In genomic region chr9:35488566-35489312, GRCh38 we compare ENCODE assay signal across 8 cellular contexts. TPM values are rescaled to one million over a fixed set of nuclear protein-coding genes. Genes with fewer than 3 reads are reported as not detected.
A peak's percentile ranks its signal among the peaks of the same experiment; 100 is the strongest.
DNase-seq lines count a peak whose midpoint lies in the region; FAIRE-seq and TF ChIP-seq lines count a peak whose summit lies in the region.

No MANE protein-coding gene starts in this region.

- no peak overlapping the region for H3K9ac ChIP-seq in keratinocyte (ENCODE audit: control insufficient read depth, extremely low read depth, insufficient read depth, low read length)

- no peaks in the 10 kb centered on the region for H3K9me1 ChIP-seq in keratinocyte (ENCODE audit: control insufficient read depth, extremely low read depth, insufficient read depth, low read length)

- peaks cover 16% of the 10 kb centered on the region for H3K27me3 Mint-ChIP-seq in T-helper 1 cell treated with Interleukin-12 subunit alpha and Interleukin-12 subunit beta and Interleukin-4 antibody, amounts not matched to agents 30 μg/mL and 1 μg/mL, for 36 hours (ENCODE audit: low read depth)

- no peaks in the 10 kb centered on the region for H4K20me1 ChIP-seq in keratinocyte (ENCODE audit: control insufficient read depth, extremely low read depth, insufficient read depth, low read length)

- no peak for TF ChIP-seq CTCF in keratinocyte (optimal IDR thresholded peaks at IDR 0.05 in 1 of 3, IDR thresholded peaks at IDR 0.05 in 1 of 3, conservative IDR thresholded peaks at IDR 0.05 in 1 of 3; ENCODE audit: extremely low read depth in 1 of 3, insufficient read depth in 2 of 3, low read length in 3 of 3)

- H3K79me2 ChIP-seq in keratinocyte (ENCODE audit: control insufficient read depth, insufficient read depth, low read length), result peaks cover 41% of the 10 kb centered on the region

- dilution Hi-C loops in keratinocyte (cut with MboI; ENCODE audit: extremely low pct_ligation_motif_present, low sequenced_read_pairs), result no loop called here

- DNase-seq in T-helper 1 cell (no peak), keratinocyte (ENCODE audit: low read depth, low spot score) (no peak), substantia nigra (lab: John Stamatoyannopoulos, UW) (no peak), NCI-H2107 (lab: John Stamatoyannopoulos, UW) (no peak), AML-193 (lab: John Stamatoyannopoulos, UW) (no peak), DMS79 treated with DMSO at 0.1 percent for 48 hours (lab: John Stamatoyannopoulos, UW) (no peak)

- WGBS in adipose tissue, 3 donors, result 48 to 86% (median 74%) methylated on average over 10 of the region's 10 CpGs

- H3K27me3 ChIP-seq in keratinocyte (ENCODE audit: control insufficient read depth, extremely low read depth, insufficient read depth, low read length), result no peaks in the 10 kb centered on the region

- H3K9me3 ChIP-seq in keratinocyte (ENCODE audit: control insufficient read depth, low read depth, low read length), result no peaks in the 10 kb centered on the region

- H3K4me1 ChIP-seq in keratinocyte (ENCODE audit: control insufficient read depth, extremely low read depth, insufficient read depth, low read length), result peaks cover 19% of the 10 kb centered on the region

- peak overlapping the region; percentile 93 for H2AFZ ChIP-seq in keratinocyte (ENCODE audit: control insufficient read depth, low read length)

- FAIRE-seq in keratinocyte (lab: Jason Lieb, UNC), result no peak

- H3K9me3 Mint-ChIP-seq in T-helper 1 cell treated with Interleukin-12 subunit alpha and Interleukin-12 subunit beta and Interleukin-4 antibody, amounts not matched to agents 30 μg/mL and 1 μg/mL, for 36 hours, result no peaks in the 10 kb centered on the region

- H3K4me2 ChIP-seq in keratinocyte (ENCODE audit: control insufficient read depth, extremely low read depth, insufficient read depth, low read depth, low read length), result peak overlapping the region; percentile 95

- H3K27ac ChIP-seq in adipose tissue (ENCODE audit: low read depth, low read length) (peak overlapping the region; percentile 80), keratinocyte (ENCODE audit: control insufficient read depth, insufficient read depth, low read length) (peak overlapping the region; percentile 80), substantia nigra (ENCODE audit: low read depth, low read length, poor library complexity, severe bottlenecking) (peak overlapping the region; percentile 91)

- H3K36me3 ChIP-seq in keratinocyte (ENCODE audit: control insufficient read depth in 2 of 2, extremely low read depth in 1 of 2, insufficient read depth in 2 of 2, low read length in 2 of 2), result no peaks in the 10 kb centered on the region

- H3K4me3 Mint-ChIP-seq in T-helper 1 cell treated with Interleukin-12 subunit alpha and Interleukin-12 subunit beta and Interleukin-4 antibody, amounts not matched to agents 30 μg/mL and 1 μg/mL, for 36 hours, result peak overlapping the region; percentile 52

- H3K4me3 ChIP-seq in keratinocyte (ENCODE audit: control insufficient read depth in 2 of 3, extremely low read depth in 1 of 3, insufficient read depth in 2 of 3, low read depth in 1 of 3, low read length in 3 of 3), result peak overlapping the region; percentile 67 to 81 (median 71)

- peaks cover 26% of the 10 kb centered on the region for H3K4me1 Mint-ChIP-seq in T-helper 1 cell treated with Interleukin-12 subunit alpha and Interleukin-12 subunit beta and Interleukin-4 antibody, amounts not matched to agents 30 μg/mL and 1 μg/mL, for 36 hours (ENCODE audit: low read depth)

- no peaks in the 10 kb centered on the region for H3K36me3 Mint-ChIP-seq in T-helper 1 cell treated with Interleukin-12 subunit alpha and Interleukin-12 subunit beta and Interleukin-4 antibody, amounts not matched to agents 30 μg/mL and 1 μg/mL, for 36 hours (ENCODE audit: low read depth)

- H3K27ac Mint-ChIP-seq in T-helper 1 cell treated with Interleukin-12 subunit alpha and Interleukin-12 subunit beta and Interleukin-4 antibody, amounts not matched to agents 30 μg/mL and 1 μg/mL, for 36 hours, result no peak overlapping the region

RNA-seq across cellular contexts. Expression of gene RUSC2, which starts 1.2 kb away (rescaled TPM):
- 10 to 100 TPM in 2 of 3 donors, 1 to 10 TPM in 1; 5.8 to 18.3 (median 17.1) TPM for polyA plus RNA-seq in adipose tissue
- 4.2 to 7.9 TPM (median 6.3 TPM) in 3 replicates for polyA plus RNA-seq in keratinocyte
- polyA plus RNA-seq in keratinocyte (2011; ENCODE audit: low read depth), result 1.8 TPM
- 4.0 and 5.0 TPM in 2 replicates for polyA plus RNA-seq in keratinocyte (2011; cell fraction: cytosol; rRNA removed)
- polyA plus RNA-seq in keratinocyte (2011; cell fraction: nucleus; rRNA removed), result 15.7 and 21.6 TPM in 2 replicates
- polyA plus RNA-seq in keratinocyte (2012; ENCODE audit: low replicate concordance), result 4.4 and 8.1 TPM in 2 replicates
- 30.9 to 43.2 TPM (median 32.3 TPM) in 3 replicates for polyA minus RNA-seq in keratinocyte
- polyA minus RNA-seq in keratinocyte (2011; cell fraction: cytosol; rRNA and poly(A)+ RNA removed), result 14.2 TPM
- 17.0 and 18.2 TPM in 2 replicates for polyA minus RNA-seq in keratinocyte (2011; cell fraction: nucleus; rRNA and poly(A)+ RNA removed)
